Comparison of ENCODE assay signal across 8 cellular contexts in the genomic region with DNA sequence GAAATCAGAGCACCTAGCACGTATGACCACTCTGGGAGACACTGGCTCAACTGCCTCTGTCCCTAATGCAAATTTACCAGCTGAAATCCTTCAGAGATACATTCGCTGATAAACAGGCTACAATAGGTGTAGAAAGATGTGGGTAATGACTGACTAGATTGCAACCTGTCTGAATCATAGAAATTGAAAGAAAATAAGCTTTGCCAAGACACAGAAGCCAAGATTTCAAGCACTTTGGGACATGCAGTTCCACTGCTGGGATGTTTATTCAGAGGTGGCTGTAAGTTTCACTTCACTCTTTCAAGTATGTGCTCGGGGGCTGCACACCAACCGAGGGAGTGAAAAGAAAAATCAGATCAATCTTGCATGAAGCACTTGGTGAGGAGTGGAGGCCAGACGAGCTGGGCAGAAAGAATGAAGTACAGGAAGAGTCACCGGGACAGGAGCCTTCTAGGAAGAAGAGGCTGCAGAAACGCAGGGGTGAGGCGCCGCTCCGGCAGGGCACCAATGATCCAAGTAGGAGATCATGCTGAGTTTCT.
DNase-seq lines count a peak whose midpoint lies in the region; ATAC-seq and TF ChIP-seq lines count a peak whose summit lies in the region.

No MANE protein-coding gene starts in this region.

- no peak overlapping the region for H3K4me3 Mint-ChIP-seq in progenitor cell of endocrine pancreas (ENCODE audit: low read depth)

- in situ Hi-C loops in KBM-7 (cut with MboI; ENCODE audit: low pct_unique_long_range_greater_than_20kb, low sequenced_read_pairs), result no loop called here

- no peaks in the 10 kb centered on the region for H3F3A ChIP-seq in PC-9 (ENCODE audit: insufficient read depth, low read depth)

- TF ChIP-seq CTCF in progenitor cell of endocrine pancreas (IDR thresholded peaks at IDR 0.05; ENCODE audit: unreplicated experiment) (no peak), PC-9 (conservative IDR thresholded peaks at IDR 0.05) (no peak)

- POLR2A ChIA-PET in PC-9 (lab: Charles Lee; ENCODE audit: unreplicated experiment), result no interaction called here

- H3K4me1 ChIP-seq in SJSA1 (replicated peaks) (peaks cover 19% of the 10 kb centered on the region), PC-9 (replicated peaks; ENCODE audit: insufficient read depth) (no peaks in the 10 kb centered on the region)

- no peaks in the 10 kb centered on the region for H3K36me3 ChIP-seq in SJSA1
- H3K36me3 ChIP-seq in PC-9 (ENCODE audit: low read depth), result no peaks in the 10 kb centered on the region

- H3K9me2 ChIP-seq in PC-9 (ENCODE audit: insufficient read depth), result no peaks in the 10 kb centered on the region; the same call in 1 of the 2 replicates

- H3K9me3 ChIP-seq in SJSA1 (replicated peaks) (no peaks in the 10 kb centered on the region), PC-9 (ENCODE audit: insufficient read depth, low read depth) (no peaks in the 10 kb centered on the region)

- H3K4me2 ChIP-seq in PC-9, result no peak overlapping the region

- 0 out of 2 replicates have a peak, but pooled peaks cover 6% of the 10 kb centered on the region for H3K79me2 ChIP-seq in PC-9 (ENCODE audit: low read depth)

- H3K4me3 ChIP-seq in SJSA1, result peak overlapping the region; percentile 36
- no peak overlapping the region for H3K4me3 ChIP-seq in PC-9

- H3K36me3 Mint-ChIP-seq in progenitor cell of endocrine pancreas (ENCODE audit: insufficient read depth), result peaks cover 4% of the 10 kb centered on the region

- H3K27me3 Mint-ChIP-seq in progenitor cell of endocrine pancreas, result no peaks in the 10 kb centered on the region

- ATAC-seq in GM19023 (IDR thresholded peaks at IDR 0.05; ENCODE audit: unreplicated experiment) (peak; percentile 44), HG02759 (IDR thresholded peaks at IDR 0.05; ENCODE audit: unreplicated experiment) (peak; percentile 55)

- H2AFZ ChIP-seq in PC-9, result no peak overlapping the region

- CTCF ChIA-PET in PC-9 (lab: Charles Lee), result no interaction called here

- peak overlapping the region; percentile 62 for H3K27ac Mint-ChIP-seq in progenitor cell of endocrine pancreas

- H3K27me3 ChIP-seq in SJSA1 (replicated peaks) (no peaks in the 10 kb centered on the region), PC-9 (ENCODE audit: insufficient read depth, low read depth) (no peaks in the 10 kb centered on the region)

- intact Hi-C loops in PC-9 (cut with micrococcal nuclease; ENCODE audit: unreplicated experiment), result no loop called here

- H4K20me1 ChIP-seq in PC-9 (ENCODE audit: insufficient read depth), result no peaks in the 10 kb centered on the region

- DNase-seq in SJSA1 (ENCODE audit: low read depth in 1 of 2, low spot score in 2 of 2) (peak in 1 of 2 experiments; percentile 67), progenitor cell of endocrine pancreas (ENCODE audit: low spot score, unreplicated experiment) (no peak), COLO829 (ENCODE audit: low spot score) (no peak), KBM-7 (no peak), PC-9 (no peak)
- no peak for DNase-seq in stimulated activated naive CD4-positive, alpha-beta T cell (lab: John Stamatoyannopoulos, UW)

- no TSS peak for BruUV-seq in PC-9 (replicated peaks; lab: Mats Ljungman, UMichigan)

- peak overlapping the region; percentile 3 for H3K27ac ChIP-seq in SJSA1
- no peak overlapping the region for H3K27ac ChIP-seq in PC-9

- H3K4me1 Mint-ChIP-seq in progenitor cell of endocrine pancreas (ENCODE audit: low read depth), result peaks cover 13% of the 10 kb centered on the region

- peaks cover 3% of the 10 kb centered on the region for H3K9me3 Mint-ChIP-seq in progenitor cell of endocrine pancreas (ENCODE audit: low read depth)
